In the genomic region with DNA sequence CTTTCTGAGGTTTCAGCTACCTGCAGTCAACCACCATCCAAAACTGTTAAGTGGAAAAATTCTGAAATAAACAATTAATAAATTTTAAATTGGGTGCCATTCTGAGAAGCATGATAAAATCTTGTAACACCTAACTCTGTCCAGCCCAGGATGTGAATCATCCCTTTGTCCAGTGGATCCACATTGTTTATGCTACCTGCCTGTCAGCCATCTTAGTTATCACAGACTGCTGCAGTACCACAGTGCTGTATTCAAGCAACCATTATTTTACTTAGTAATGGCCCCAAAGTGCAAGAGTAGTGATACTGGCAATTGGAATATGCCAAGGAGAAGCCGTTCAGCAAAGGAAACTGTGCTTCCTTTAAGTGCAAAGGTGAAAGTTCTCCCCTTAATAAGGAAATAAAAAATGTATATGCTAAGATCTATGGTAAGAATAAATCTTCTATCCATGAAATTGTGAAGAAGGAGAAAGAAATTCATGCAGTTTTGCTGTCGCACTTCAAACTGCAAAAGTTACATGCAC, we compare ENCODE assay signal across 18 cellular contexts.
"Had no signal": no experiment of that assay in that cellular context is flagged by ENCODE, and none has a peak within 500 bp of the region (broad histone marks: within the 10 kb centered on the region; RNA-seq: fewer than 3 reads in every experiment).

No MANE protein-coding gene starts in this region.

- H3K4me3 ChIP-seq: dorsolateral prefrontal cortex, esophagus squamous epithelium, heart left ventricle, left lung, psoas muscle, right lobe of liver, spleen had no signal

- H3K27me3 Mint-ChIP-seq: activated CD4-positive, alpha-beta memory T cell treated with anti-CD3 and anti-CD28 coated beads, Interleukin-2, amount 10 ng/mL, durations not matched to agents 7 days and 5 days; stimulated activated memory B cell treated with anti-CD40 and anti-IgM and Interleukin-4, amounts not matched to agents 10 μg/mL and 1 μg/mL and 100 μg/mL, for 72 hours had no signal

- DNase-seq: activated CD4-positive, alpha-beta memory T cell treated with anti-CD3 and anti-CD28 coated beads, Interleukin-2, amount 10 ng/mL, durations not matched to agents 7 days and 5 days; activated CD4-positive, CD25-positive, alpha-beta regulatory T cell treated with anti-CD3 and anti-CD28 coated beads, Interleukin-2, amount 50 U/mL, for 72 hours; activated CD8-positive, alpha-beta memory T cell treated with anti-CD3 and anti-CD28 coated beads, Interleukin-2, amount 50 U/mL, for 48 hours; activated naive CD4-positive, alpha-beta T cell treated with anti-CD3 and anti-CD28 coated beads, Interleukin-2, amount 50 U/mL, for 16 hours; dorsolateral prefrontal cortex; esophagus squamous epithelium; foreskin fibroblast; heart left ventricle; left lung; mesenchymal stem cell; psoas muscle; right lobe of liver; spleen; stimulated activated CD4-positive, alpha-beta T cell treated with anti-CD3 and anti-CD28 coated beads, Interleukin-1b, Interleukin-23, amount 100 ng/mL, for 48 hours; substantia nigra; trophoblast cell had no signal

- H3K9me3 Mint-ChIP-seq: activated CD4-positive, alpha-beta memory T cell treated with anti-CD3 and anti-CD28 coated beads, Interleukin-2, amount 10 ng/mL, durations not matched to agents 7 days and 5 days; brain; stimulated activated memory B cell treated with anti-CD40 and anti-IgM and Interleukin-4, amounts not matched to agents 10 μg/mL and 1 μg/mL and 100 μg/mL, for 72 hours had no signal

- H3K27ac Mint-ChIP-seq: activated CD4-positive, alpha-beta memory T cell treated with anti-CD3 and anti-CD28 coated beads, Interleukin-2, amount 10 ng/mL, durations not matched to agents 7 days and 5 days had no signal

- H3K27ac ChIP-seq: dorsolateral prefrontal cortex, esophagus squamous epithelium, left lung, right lobe of liver, spleen had no signal

- H3K27me3 ChIP-seq: dorsolateral prefrontal cortex, esophagus squamous epithelium, heart left ventricle, left lung, right lobe of liver, spleen had no signal

- H3K9me3 ChIP-seq: esophagus squamous epithelium, heart left ventricle, left lung, psoas muscle, right lobe of liver, spleen had no signal

- H3K4me3 Mint-ChIP-seq: activated CD4-positive, alpha-beta memory T cell treated with anti-CD3 and anti-CD28 coated beads, Interleukin-2, amount 10 ng/mL, durations not matched to agents 7 days and 5 days; brain; stimulated activated memory B cell treated with anti-CD40 and anti-IgM and Interleukin-4, amounts not matched to agents 10 μg/mL and 1 μg/mL and 100 μg/mL, for 72 hours had no signal

- H3K36me3 ChIP-seq: heart left ventricle, right lobe of liver, spleen had no signal
